Comparison of ENCODE assay signal across 8 cellular contexts in the genomic region with DNA sequence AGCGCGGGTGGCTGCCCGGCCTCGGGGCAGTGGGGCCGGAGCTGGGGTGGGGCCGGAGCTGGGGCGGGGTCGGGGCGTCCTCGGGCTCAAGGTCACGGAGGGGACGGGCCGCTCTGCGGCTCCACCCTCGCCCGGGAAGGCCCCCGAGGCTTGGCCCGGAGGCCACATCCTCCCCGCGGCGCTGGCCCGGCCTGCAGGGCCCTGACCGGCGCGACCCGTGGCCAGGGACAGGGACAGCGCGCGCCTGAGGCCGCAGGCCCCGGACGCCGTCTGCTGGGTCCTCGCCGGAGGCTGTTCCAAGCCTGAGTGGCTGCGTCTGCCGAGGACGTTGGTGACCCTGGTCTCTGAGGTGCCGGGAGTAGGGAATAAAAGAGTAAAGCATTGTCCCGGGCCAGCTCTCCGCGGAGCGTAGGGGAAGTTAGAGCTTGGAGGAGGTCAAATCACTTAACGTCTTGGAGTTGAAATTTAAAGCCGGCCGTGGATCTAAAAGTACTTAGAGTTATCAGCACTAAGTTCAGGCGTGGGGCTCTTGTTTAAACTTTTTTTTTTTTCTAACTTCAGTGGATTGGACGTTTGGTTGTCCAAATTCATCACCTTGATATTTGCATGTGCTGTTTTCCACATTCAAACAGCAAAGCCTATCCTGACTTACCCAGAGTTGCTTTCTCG. TPM values are rescaled to one million over a fixed set of nuclear protein-coding genes. Genes with fewer than 3 reads are reported as not detected.
DNase-seq lines count a peak whose midpoint lies in the region; ATAC-seq and TF ChIP-seq lines count a peak whose summit lies in the region.

No MANE protein-coding gene starts in this region.

- H3K4me1 Mint-ChIP-seq in activated T-helper 2 cell treated with anti-CD3 and anti-CD28 coated beads, Interferon-gamma antibody, Interleukin-2, Interleukin-4, amounts not matched to agents 10 μg/mL and 5 μg/mL and 100 μg/mL, durations not matched to agents 14 hours and 24 hours and 36 hours (ENCODE audit: low read depth) = peaks cover 10% of the 10 kb centered on the region
- H3K4me1 Mint-ChIP-seq in neural progenitor cell = peaks cover 6% of the 10 kb centered on the region

- no peak for TF ChIP-seq POLR2A in suprapubic skin (IDR thresholded peaks at IDR 0.05)

- H3K4me3 ChIP-seq in NT2/D1 (ENCODE audit: insufficient read length, low read depth) = peak overlapping the region; percentile 80
- H3K4me3 ChIP-seq in neural progenitor cell = peak overlapping the region; percentile 97
- peak overlapping the region; percentile 87 for H3K4me3 ChIP-seq in suprapubic skin

- ATAC-seq in GM18873 (IDR thresholded peaks at IDR 0.05; ENCODE audit: low FRiP score, unreplicated experiment) = peak; percentile 58
- peak; percentile 58 for ATAC-seq in HG03103 (IDR thresholded peaks at IDR 0.05; ENCODE audit: low read depth, unreplicated experiment)
- peak; percentile 35 for ATAC-seq in foreskin keratinocyte

- peak overlapping the region; percentile 86 for H3K4me3 Mint-ChIP-seq in activated T-helper 2 cell treated with anti-CD3 and anti-CD28 coated beads, Interferon-gamma antibody, Interleukin-2, Interleukin-4, amounts not matched to agents 10 μg/mL and 5 μg/mL and 100 μg/mL, durations not matched to agents 14 hours and 24 hours and 36 hours (ENCODE audit: low read depth)
- peak overlapping the region; percentile 96 for H3K4me3 Mint-ChIP-seq in neural progenitor cell

- no peak for TF ChIP-seq EP300 in suprapubic skin (IDR thresholded peaks at IDR 0.05)

- H3K27me3 ChIP-seq in NT2/D1 (ENCODE audit: insufficient read depth, insufficient read length) (peaks cover 18% of the 10 kb centered on the region), foreskin keratinocyte (no peaks in the 10 kb centered on the region), neural progenitor cell (peaks cover 22% of the 10 kb centered on the region), suprapubic skin (no peaks in the 10 kb centered on the region)

- H3K79me2 ChIP-seq in neural progenitor cell (ENCODE audit: low read depth) = peaks cover 42% of the 10 kb centered on the region

- H2AFZ ChIP-seq in neural progenitor cell (replicated peaks) = peak overlapping the region; percentile 87

- H3K27ac ChIP-seq in foreskin keratinocyte (peak overlapping the region; percentile 81), neural progenitor cell (peak overlapping the region; percentile 58), suprapubic skin (peak overlapping the region; percentile 97)

- H3K9me3 ChIP-seq in NT2/D1 (ENCODE audit: insufficient read depth, low read length) = no peaks in the 10 kb centered on the region
- no peaks in the 10 kb centered on the region for H3K9me3 ChIP-seq in neural progenitor cell (ENCODE audit: low read depth)
- no peaks in the 10 kb centered on the region for H3K9me3 ChIP-seq in suprapubic skin

- WGBS in suprapubic skin = 3% methylated on average over 14 of the region's 49 CpGs

- H3K4me1 ChIP-seq in NT2/D1 (ENCODE audit: insufficient read depth, insufficient read length) = peaks cover under 1% of the 10 kb centered on the region
- H3K4me1 ChIP-seq in foreskin keratinocyte = peaks cover 4% of the 10 kb centered on the region
- peaks cover 5% of the 10 kb centered on the region for H3K4me1 ChIP-seq in neural progenitor cell
- H3K4me1 ChIP-seq in suprapubic skin = peaks cover 26% of the 10 kb centered on the region

- no peak for TF ChIP-seq CTCF in foreskin keratinocyte (conservative IDR thresholded peaks at IDR 0.05)
- TF ChIP-seq CTCF in neural progenitor cell (IDR thresholded peaks at IDR 0.05) = no peak
- no peak for TF ChIP-seq CTCF in suprapubic skin (IDR thresholded peaks at IDR 0.05)

- peak overlapping the region; percentile 73 for H3K27ac Mint-ChIP-seq in activated T-helper 2 cell treated with anti-CD3 and anti-CD28 coated beads, Interferon-gamma antibody, Interleukin-2, Interleukin-4, amounts not matched to agents 10 μg/mL and 5 μg/mL and 100 μg/mL, durations not matched to agents 14 hours and 24 hours and 36 hours
- H3K27ac Mint-ChIP-seq in neural progenitor cell = peak overlapping the region; percentile 69

- H3K36me3 Mint-ChIP-seq in activated T-helper 2 cell treated with anti-CD3 and anti-CD28 coated beads, Interferon-gamma antibody, Interleukin-2, Interleukin-4, amounts not matched to agents 10 μg/mL and 5 μg/mL and 100 μg/mL, durations not matched to agents 14 hours and 24 hours and 36 hours (ENCODE audit: low read depth) = peaks cover 12% of the 10 kb centered on the region
- peaks cover 23% of the 10 kb centered on the region for H3K36me3 Mint-ChIP-seq in neural progenitor cell

- peaks cover 11% of the 10 kb centered on the region for H4K20me1 ChIP-seq in neural progenitor cell (ENCODE audit: low read depth)

- intact Hi-C loops in activated T-helper 2 cell treated with anti-CD3 and anti-CD28 coated beads, Interferon-gamma antibody, Interleukin-2, Interleukin-4, amounts not matched to agents 10 μg/mL and 5 μg/mL and 100 μg/mL, durations not matched to agents 14 hours and 24 hours and 36 hours (cut with micrococcal nuclease) = loop anchor here (1.0 kb wide), 2 partner anchors 13 to 86 kb away; a partner anchor contains a TSS

- DNase-seq in Ammon's horn (ENCODE audit: low spot score) (peak; percentile 69), NT2/D1 (ENCODE audit: low read depth, low spot score) (peak; percentile 32), foreskin keratinocyte (peak in 1 of 2 donors; percentile 44), neural progenitor cell (ENCODE audit: low spot score) (peak; percentile 77), suprapubic skin (ENCODE audit: low spot score in 2 of 2) (peak in 1 of 2 donors; percentile 78)
- peak; percentile 50 for DNase-seq in activated T-helper 2 cell treated with anti-CD3 and anti-CD28 coated beads, Interferon-gamma antibody, Interleukin-2, Interleukin-4, amounts not matched to agents 10 μg/mL and 5 μg/mL and 100 μg/mL, durations not matched to agents 14 hours and 24 hours and 36 hours (ENCODE audit: low spot score)

- H3K9ac ChIP-seq in NT2/D1 (ENCODE audit: insufficient read length, low read depth) (peak overlapping the region; percentile 85), neural progenitor cell (peak overlapping the region; percentile 93)

- H3K9me3 Mint-ChIP-seq in activated T-helper 2 cell treated with anti-CD3 and anti-CD28 coated beads, Interferon-gamma antibody, Interleukin-2, Interleukin-4, amounts not matched to agents 10 μg/mL and 5 μg/mL and 100 μg/mL, durations not matched to agents 14 hours and 24 hours and 36 hours = no peaks in the 10 kb centered on the region
- H3K9me3 Mint-ChIP-seq in neural progenitor cell = peaks cover 1% of the 10 kb centered on the region

- no peaks in the 10 kb centered on the region for H3F3A ChIP-seq in neural progenitor cell (ENCODE audit: low read depth)

- peak overlapping the region; percentile 94 for H3K4me2 ChIP-seq in neural progenitor cell

- H3K36me3 ChIP-seq in NT2/D1 (ENCODE audit: insufficient read depth, insufficient read length, low read length) = peaks cover 23% of the 10 kb centered on the region
- H3K36me3 ChIP-seq in neural progenitor cell = no peaks in the 10 kb centered on the region
- H3K36me3 ChIP-seq in suprapubic skin = no peaks in the 10 kb centered on the region

- no peaks in the 10 kb centered on the region for H3K27me3 Mint-ChIP-seq in activated T-helper 2 cell treated with anti-CD3 and anti-CD28 coated beads, Interferon-gamma antibody, Interleukin-2, Interleukin-4, amounts not matched to agents 10 μg/mL and 5 μg/mL and 100 μg/mL, durations not matched to agents 14 hours and 24 hours and 36 hours (ENCODE audit: low read depth)
- no peaks in the 10 kb centered on the region for H3K27me3 Mint-ChIP-seq in neural progenitor cell (ENCODE audit: insufficient read depth, low read depth)

RNA-seq across cellular contexts. Expression of a gene that starts 0.6 kb away (rescaled TPM):
- 52.3 and 56.3 TPM in 2 replicates for total RNA-seq in activated T-helper 2 cell treated with anti-CD3 and anti-CD28 coated beads, Interferon-gamma antibody, Interleukin-2, Interleukin-4, amounts not matched to agents 10 μg/mL and 5 μg/mL and 100 μg/mL, durations not matched to agents 14 hours and 24 hours and 36 hours
- total RNA-seq in foreskin keratinocyte (40.1 and 40.4 TPM in 2 replicates), neural progenitor cell (ENCODE audit: low replicate concordance) (69.0 and 80.6 TPM in 2 replicates), suprapubic skin (10 to 100 TPM; 37.4 to 59.3 (median 48.6) TPM)
- 26.5 and 29.0 TPM in 2 replicates for polyA plus RNA-seq in foreskin keratinocyte

RNA-seq across cellular contexts. Expression of a gene that starts 13.3 kb away (rescaled TPM):
- 28.3 and 29.4 TPM in 2 replicates for total RNA-seq in activated T-helper 2 cell treated with anti-CD3 and anti-CD28 coated beads, Interferon-gamma antibody, Interleukin-2, Interleukin-4, amounts not matched to agents 10 μg/mL and 5 μg/mL and 100 μg/mL, durations not matched to agents 14 hours and 24 hours and 36 hours
- total RNA-seq in foreskin keratinocyte = 16.6 and 19.1 TPM in 2 replicates
- 28.2 and 35.7 TPM in 2 replicates for polyA plus RNA-seq in foreskin keratinocyte
- 9.8 and 15.3 TPM in 2 replicates for total RNA-seq in neural progenitor cell (ENCODE audit: low replicate concordance)
- 10 to 100 TPM in 2 of 4 donors, 1 to 10 TPM in 2; 5.6 to 12.0 (median 8.5) TPM for total RNA-seq in suprapubic skin
